Comparison of ENCODE assay signal across 1 cellular context in genomic region chr22:46563381-46564083, GRCh38.
TF ChIP-seq lines count a peak whose summit lies in the region.

No MANE protein-coding gene starts in this region.

TF ChIP-seq in WTC11, 78 proteins besides CTCF, POLR2A, EP300 and RAD21 (continued from another document):
- TF ChIP-seq FOXP4 (CRISPR knock-in tag; IDR thresholded peaks at IDR 0.05) (peak; percentile 12; the same call in 1 of the 2 replicates), ZNF219 (CRISPR knock-in tag; IDR thresholded peaks at IDR 0.05; ENCODE audit: borderline replicate concordance) (no peak), EMX1 (CRISPR knock-in tag; IDR thresholded peaks at IDR 0.05) (no peak), ZMAT4 (CRISPR knock-in tag; IDR thresholded peaks at IDR 0.05) (no peak), PRRX2 (CRISPR knock-in tag; IDR thresholded peaks at IDR 0.05) (no peak), ZNF512 (CRISPR knock-in tag; IDR thresholded peaks at IDR 0.05; ENCODE audit: borderline replicate concordance) (no peak), AFF4 (CRISPR knock-in tag; IDR thresholded peaks at IDR 0.05; ENCODE audit: borderline replicate concordance) (no peak), SMAD4 (CRISPR knock-in tag; IDR thresholded peaks at IDR 0.05) (no peak), RELA (CRISPR knock-in tag; IDR thresholded peaks at IDR 0.05; ENCODE audit: borderline replicate concordance) (no peak), GABPB1 (CRISPR knock-in tag; IDR thresholded peaks at IDR 0.05) (no peak), ERG (CRISPR knock-in tag; IDR thresholded peaks at IDR 0.05) (no peak), NR3C1 (CRISPR knock-in tag; conservative IDR thresholded peaks at IDR 0.05; ENCODE audit: low read depth) (no peak), JUN (CRISPR knock-in tag; IDR thresholded peaks at IDR 0.05) (no peak), USF2 (CRISPR knock-in tag; IDR thresholded peaks at IDR 0.05) (peak; percentile 86), ZBTB21 (CRISPR knock-in tag; IDR thresholded peaks at IDR 0.05; ENCODE audit: borderline replicate concordance) (no peak), ATF3 (CRISPR knock-in tag; conservative IDR thresholded peaks at IDR 0.05) (no peak), ELF4 (CRISPR knock-in tag; IDR thresholded peaks at IDR 0.05; ENCODE audit: low read depth) (no peak), IRF2 (CRISPR knock-in tag; IDR thresholded peaks at IDR 0.05; ENCODE audit: borderline replicate concordance, low read depth) (no peak), ZBTB43 (CRISPR knock-in tag; IDR thresholded peaks at IDR 0.05) (no peak), MXD4 (CRISPR knock-in tag; IDR thresholded peaks at IDR 0.05; ENCODE audit: borderline replicate concordance) (no peak), ZNF263 (CRISPR knock-in tag; IDR thresholded peaks at IDR 0.05; ENCODE audit: low read depth) (no peak), TCF7 (CRISPR knock-in tag; IDR thresholded peaks at IDR 0.05; ENCODE audit: low read depth) (no peak), CREB1 (CRISPR knock-in tag; IDR thresholded peaks at IDR 0.05) (no peak), PREB (CRISPR knock-in tag; IDR thresholded peaks at IDR 0.05; ENCODE audit: borderline replicate concordance) (no peak), ZNF423 (CRISPR knock-in tag; IDR thresholded peaks at IDR 0.05) (no peak), ZNF671 (CRISPR knock-in tag; IDR thresholded peaks at IDR 0.05) (no peak)
